In genomic region chr4:82748176-82748575, GRCh38 we compare ENCODE assay signal across 17 cellular contexts. TPM values are rescaled to one million over a fixed set of nuclear protein-coding genes. Genes with fewer than 3 reads are reported as not detected.
DNase-seq lines count a peak whose midpoint lies in the region; ATAC-seq, FAIRE-seq and TF ChIP-seq lines count a peak whose summit lies in the region.
"Had no signal": no experiment of that assay in that cellular context is flagged by ENCODE, and none has a peak within 500 bp of the region (broad histone marks: within the 10 kb centered on the region; RNA-seq: fewer than 3 reads in every experiment).

No MANE protein-coding gene starts in this region.

- 20% methylated on average over 4 of the region's 4 CpGs for WGBS in HepG2 (ENCODE audit: low lambda C conversion rate)
- WGBS in ovary, 3 donors = 15 to 36% (median 21%) methylated on average over 4 of the region's 4 CpGs

- no peaks in the 10 kb centered on the region for H3K9me3 ChIP-seq in HepG2 (ENCODE audit: low read length)
- no peaks in the 10 kb centered on the region for H3K9me3 ChIP-seq in ovary
- H3K9me3 ChIP-seq: lower lobe of right lung, right lobe of liver, thyroid gland had no signal

- ATAC-seq in HepG2 (no peak), GM18520 (IDR thresholded peaks at IDR 0.05; ENCODE audit: unreplicated experiment) (no peak)
- ATAC-seq: lower lobe of right lung; natural killer cell treated with Interleukin-12 subunit alpha and Interleukin-12 subunit beta and Interleukin-15 and Interleukin-18, amount 100 ng/mL, for 72 hours; right lobe of liver had no signal

- POLR2A ChIA-PET in HepG2 (lab: Yijun Ruan, JAX) = no interaction called here

- TF ChIP-seq EP300 in HepG2 (IDR thresholded peaks at IDR 0.05; ENCODE audit: low read depth in 2 of 2, low read length in 2 of 2) (no peak), HepG2 (CRISPR knock-in tag; IDR thresholded peaks at IDR 0.05; ENCODE audit: borderline replicate concordance) (no peak), ovary (IDR thresholded peaks at IDR 0.05) (no peak)

- peak overlapping the region; percentile 40; the same call in 1 of the 2 replicates for H3K4me2 ChIP-seq in HepG2 (ENCODE audit: low read depth, low read length)

- DNase-seq in NCI-H1436 (lab: John Stamatoyannopoulos, UW) (peak; percentile 28), NCI-H1436 treated with DMSO at 0.1 percent for 48 hours (lab: John Stamatoyannopoulos, UW) (no peak), caudate nucleus (lab: John Stamatoyannopoulos, UW) (peak in 38 of 61 donors; percentile 1 to 68 (median 32)), HepG2 (ENCODE audit: low spot score) (no peak), ovary (no peak)
- DNase-seq in activated CD8-positive, alpha-beta memory T cell treated with anti-CD3 and anti-CD28 coated beads, Interleukin-2, amount 50 U/mL, for 48 hours = no peak
- DNase-seq: activated CD4-positive, CD25-positive, alpha-beta regulatory T cell treated with anti-CD3 and anti-CD28 coated beads, Interleukin-2, amount 50 U/mL, for 72 hours; activated naive CD4-positive, alpha-beta T cell treated with Interleukin-2 at 50 U/mL for 16 hours; lower lobe of right lung; NCI-H2029 treated with DMSO at 0.1 percent for 48 hours; stimulated activated CD4-positive, alpha-beta T cell treated with anti-CD3 and anti-CD28 coated beads, Interleukin-4, amount 100 ng/mL, for 1 hour had no signal

- TF ChIP-seq POLR2A in HepG2 (IDR thresholded peaks at IDR 0.05; ENCODE audit: insufficient read depth in 1 of 2, low read depth in 2 of 2, low read length in 2 of 2) (no peak), ovary (IDR thresholded peaks at IDR 0.05) (no peak)

- intact Hi-C loops in HepG2 (cut with micrococcal nuclease; ENCODE audit: unreplicated experiment) (no loop called here), ovary (cut with DNase I) (no loop called here)

- H3K4me3 ChIP-seq in HepG2 (replicated peaks in 1 of 3; ENCODE audit: insufficient read depth in 1 of 3, low read depth in 2 of 3, low read length in 3 of 3) (no peak overlapping the region), ovary (no peak overlapping the region)
- H3K4me3 ChIP-seq: lower lobe of right lung, right lobe of liver, thyroid gland had no signal

- no peak for FAIRE-seq in HepG2 (lab: Jason Lieb, UNC)
- FAIRE-seq: H54 had no signal

- TF ChIP-seq RAD21 in HepG2 (CRISPR knock-in tag; IDR thresholded peaks at IDR 0.05) = no peak

- H3K27me3 ChIP-seq in HepG2 (ENCODE audit: control insufficient read depth in 1 of 2, insufficient read depth in 2 of 2, low read length in 2 of 2) = no peaks in the 10 kb centered on the region
- H3K27me3 ChIP-seq in ovary = no peaks in the 10 kb centered on the region
- H3K27me3 ChIP-seq: right lobe of liver, thyroid gland had no signal

- no TSS peak for BruUV-seq in HepG2 (replicated peaks; lab: Mats Ljungman, UMichigan)

- H3K79me2 ChIP-seq in HepG2 (ENCODE audit: insufficient read depth, low read length) = no peaks in the 10 kb centered on the region

- CTCF ChIA-PET in HepG2 (lab: Yijun Ruan, JAX; ENCODE audit: low intra/inter-chr PET ratio, low total read pairs) = no interaction called here

- no peak for TF ChIP-seq CTCF in HepG2 (CRISPR knock-in tag; IDR thresholded peaks at IDR 0.05)
- no peak for TF ChIP-seq CTCF in ovary (IDR thresholded peaks at IDR 0.05)

- H3K4me1 ChIP-seq in HepG2 (ENCODE audit: insufficient read depth, low read length) (peaks cover 61% of the 10 kb centered on the region), ovary (ENCODE audit: insufficient read depth) (peaks cover 24% of the 10 kb centered on the region)
- H3K4me1 ChIP-seq: lower lobe of right lung, right lobe of liver had no signal

- H4K20me1 ChIP-seq in HepG2 (ENCODE audit: insufficient read depth, low read length) = no peaks in the 10 kb centered on the region

- H3K9ac ChIP-seq in HepG2 (ENCODE audit: insufficient read depth, low read depth, low read length) = no peak overlapping the region

- in situ Hi-C loops in HepG2 (cut with HindIII; ENCODE audit: extremely low pct_ligation_motif_present, low pct_unique_long_range_greater_than_20kb) = no loop called here

- no peaks in the 10 kb centered on the region for H3K36me3 ChIP-seq in HepG2 (replicated peaks in 1 of 2; ENCODE audit: control insufficient read depth in 1 of 2, insufficient read depth in 2 of 2, low read length in 2 of 2)
- H3K36me3 ChIP-seq in ovary = no peaks in the 10 kb centered on the region
- H3K36me3 ChIP-seq: lower lobe of right lung, right lobe of liver, thyroid gland had no signal

- no peak overlapping the region for H2AFZ ChIP-seq in HepG2 (ENCODE audit: low read length)

- H3K27ac ChIP-seq in caudate nucleus (ENCODE audit: low read depth, low read length) = peak overlapping the region; percentile 85
- peak overlapping the region; percentile 85 for H3K27ac ChIP-seq in HepG2 (ENCODE audit: extremely low read length, insufficient read depth, low read length)
- H3K27ac ChIP-seq in temporal lobe (ENCODE audit: low read depth, low read length) = peak overlapping the region; percentile 87
- H3K27ac ChIP-seq in ovary = no peak overlapping the region
- H3K27ac ChIP-seq: lower lobe of right lung, right lobe of liver had no signal

TF ChIP-seq in HepG2, 621 proteins besides CTCF, POLR2A, EP300 and RAD21 (continues in another document):
- TF ChIP-seq AGO1 (IDR thresholded peaks at IDR 0.05; ENCODE audit: low read depth, low read length, poor library complexity, severe bottlenecking) (no peak), ZNF619 (CRISPR knock-in tag; IDR thresholded peaks at IDR 0.05) (no peak), ZNF782 (CRISPR knock-in tag; IDR thresholded peaks at IDR 0.05; ENCODE audit: borderline replicate concordance) (no peak), ZSCAN20 (CRISPR knock-in tag; IDR thresholded peaks at IDR 0.05; ENCODE audit: borderline replicate concordance) (no peak), ZNF17 (CRISPR knock-in tag; IDR thresholded peaks at IDR 0.05) (no peak), ZNF10 (CRISPR knock-in tag; IDR thresholded peaks at IDR 0.05; ENCODE audit: borderline replicate concordance, low read depth) (no peak), HDAC1 (CRISPR knock-in tag; IDR thresholded peaks at IDR 0.05) (no peak), BRCA1 (CRISPR knock-in tag; IDR thresholded peaks at IDR 0.05) (no peak), ZNF180 (CRISPR knock-in tag; IDR thresholded peaks at IDR 0.05; ENCODE audit: borderline replicate concordance, low read depth) (no peak), RBM22 (optimal IDR thresholded peaks at IDR 0.05; ENCODE audit: low read length) (no peak)
- TF ChIP-seq, protein P1, sequence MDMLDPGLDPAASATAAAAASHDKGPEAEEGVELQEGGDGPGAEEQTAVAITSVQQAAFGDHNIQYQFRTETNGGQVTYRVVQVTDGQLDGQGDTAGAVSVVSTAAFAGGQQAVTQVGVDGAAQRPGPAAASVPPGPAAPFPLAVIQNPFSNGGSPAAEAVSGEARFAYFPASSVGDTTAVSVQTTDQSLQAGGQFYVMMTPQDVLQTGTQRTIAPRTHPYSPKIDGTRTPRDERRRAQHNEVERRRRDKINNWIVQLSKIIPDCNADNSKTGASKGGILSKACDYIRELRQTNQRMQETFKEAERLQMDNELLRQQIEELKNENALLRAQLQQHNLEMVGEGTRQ (IDR thresholded peaks at IDR 0.05; ENCODE audit: low read depth, low read length) = no peak
- TF ChIP-seq, protein P1 (CRISPR knock-in tag; IDR thresholded peaks at IDR 0.05; ENCODE audit: borderline replicate concordance) = no peak
- TF ChIP-seq, protein P2, sequence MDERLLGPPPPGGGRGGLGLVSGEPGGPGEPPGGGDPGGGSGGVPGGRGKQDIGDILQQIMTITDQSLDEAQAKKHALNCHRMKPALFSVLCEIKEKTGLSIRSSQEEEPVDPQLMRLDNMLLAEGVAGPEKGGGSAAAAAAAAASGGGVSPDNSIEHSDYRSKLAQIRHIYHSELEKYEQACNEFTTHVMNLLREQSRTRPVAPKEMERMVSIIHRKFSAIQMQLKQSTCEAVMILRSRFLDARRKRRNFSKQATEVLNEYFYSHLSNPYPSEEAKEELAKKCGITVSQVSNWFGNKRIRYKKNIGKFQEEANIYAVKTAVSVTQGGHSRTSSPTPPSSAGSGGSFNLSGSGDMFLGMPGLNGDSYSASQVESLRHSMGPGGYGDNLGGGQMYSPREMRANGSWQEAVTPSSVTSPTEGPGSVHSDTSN (CRISPR knock-in tag; IDR thresholded peaks at IDR 0.05) = no peak

RNA-seq across cellular contexts. Expression of gene SCD5, which starts 50.4 kb away (rescaled TPM):
- total RNA-seq in HepG2 (2016; rRNA removed; fragmentation: Illumina TruSeq; extraction: Trizol) (not detected in 2 replicates), temporal lobe (271 TPM), ovary (100 to 1,000 TPM in 5 of 7 donors, 10 to 100 TPM in 2; 96.3 to 203 (median 119) TPM)
- not detected in 2 replicates for total RNA-seq in HepG2 (2016; cell fraction: cytosol; rRNA removed; fragmentation: Illumina TruSeq; extraction: Trizol; ENCODE audit: low read depth)
- total RNA-seq in HepG2 (2016; cell fraction: insoluble cytoplasmic fraction; rRNA removed; fragmentation: Illumina TruSeq; extraction: Trizol) = not detected in 2 replicates
- total RNA-seq in HepG2 (2016; cell fraction: membrane; rRNA removed; fragmentation: Illumina TruSeq; extraction: Trizol) = not detected in 2 replicates
- not detected in 2 replicates for total RNA-seq in HepG2 (2016; cell fraction: nucleus; rRNA removed; fragmentation: Illumina TruSeq; extraction: Trizol)
- polyA plus RNA-seq in HepG2 (2011; rRNA removed) (not detected in 2 replicates), ovary (100 to 1,000 TPM in 1 of 2 donors, 10 to 100 TPM in 1; 99.3 to 174 TPM)
- not detected in 2 replicates for polyA plus RNA-seq in HepG2 (2011; cell fraction: cytosol; rRNA removed)
- not detected in 2 replicates for polyA plus RNA-seq in HepG2 (2011; cell fraction: nucleus; rRNA removed)
- polyA plus RNA-seq in HepG2 (2012) = not detected in 2 replicates
- polyA plus RNA-seq in HepG2 (2016; cell fraction: cytosol; fragmentation: Illumina TruSeq; extraction: Trizol; ENCODE audit: low read depth) = not detected in 2 replicates
- not detected in 2 replicates for polyA plus RNA-seq in HepG2 (2016; cell fraction: insoluble cytoplasmic fraction; fragmentation: Illumina TruSeq; extraction: Trizol; ENCODE audit: low read depth)
- not detected in 2 replicates for polyA plus RNA-seq in HepG2 (2016; cell fraction: membrane; fragmentation: Illumina TruSeq; extraction: Trizol; ENCODE audit: low read depth)
- polyA plus RNA-seq in HepG2 (2016; cell fraction: nucleus; fragmentation: Illumina TruSeq; extraction: Trizol; ENCODE audit: insufficient read depth, low read depth) = 0.15 TPM in 1 of 2 replicates, not detected in the other
- polyA minus RNA-seq in HepG2 (2011; rRNA and poly(A)+ RNA removed; ENCODE audit: low replicate concordance) = 1.8 TPM in 1 of 2 replicates, not detected in the other
- not detected in 2 replicates for polyA minus RNA-seq in HepG2 (2011; cell fraction: cytosol; rRNA and poly(A)+ RNA removed)
- polyA minus RNA-seq in HepG2 (2011; cell fraction: nucleus; rRNA and poly(A)+ RNA removed) = not detected in 2 replicates

Comparison
In these comparisons a context has a peak if more than half of its experiments do, and no peak if none do; other contexts are left out.
1. DNase-seq: peak in NCI-H1436 (single experiment) and caudate nucleus (38 of 61); none in NCI-H1436 treated with DMSO at 0.1 percent for 48 hours (single experiment), HepG2 (single experiment), activated CD8-positive, alpha-beta memory T cell treated with anti-CD3 and anti-CD28 coated beads, Interleukin-2, amount 50 U/mL, for 48 hours (single experiment) and ovary (0 of 5).
2. H3K27ac ChIP-seq: peak in caudate nucleus (single experiment), HepG2 (single experiment) and temporal lobe (single experiment); none in ovary (0 of 2).
3. RNA of gene SCD5, which starts 50.4 kb away (total RNA-seq): 271 TPM in temporal lobe (single experiment) and 96.3 to 203 TPM in ovary; not detected in HepG2; every median in the first group is over 10 times any median in the second.